In genomic region chr19:40754611-40755247, GRCh38 we compare ENCODE assay signal across 8 cellular contexts. TPM values are rescaled to one million over a fixed set of nuclear protein-coding genes. Genes with fewer than 3 reads are reported as not detected.
DNase-seq lines count a peak whose midpoint lies in the region; ATAC-seq, FAIRE-seq and TF ChIP-seq lines count a peak whose summit lies in the region.

No MANE protein-coding gene starts in this region.

- no peak for TF ChIP-seq RAD21 in IMR-90 (IDR thresholded peaks at IDR 0.05; ENCODE audit: low read length)

- H3K18ac ChIP-seq in IMR-90 (ENCODE audit: low read depth, low read length): no peak overlapping the region

- H3K4me1 ChIP-seq in IMR-90 (ENCODE audit: control insufficient read depth, insufficient read depth, low read length) (peaks cover 4% of the 10 kb centered on the region), keratinocyte (ENCODE audit: control insufficient read depth, extremely low read depth, insufficient read depth, low read length) (peaks cover 34% of the 10 kb centered on the region)

- no peak for TF ChIP-seq POLR2A in IMR-90 (IDR thresholded peaks at IDR 0.05; ENCODE audit: low read depth, low read length)

- FAIRE-seq in keratinocyte (lab: Jason Lieb, UNC): no peak

- H3K79me1 ChIP-seq in IMR-90 (ENCODE audit: low read depth in 1 of 2, low read length in 2 of 2): peaks cover 25 to 53% of the 10 kb centered on the region in 2 experiments

- TF ChIP-seq CTCF in IMR-90 (conservative IDR thresholded peaks at IDR 0.05; ENCODE audit: low read depth, low read length) (no peak), keratinocyte (optimal IDR thresholded peaks at IDR 0.05 in 1 of 3, IDR thresholded peaks at IDR 0.05 in 1 of 3, conservative IDR thresholded peaks at IDR 0.05 in 1 of 3; ENCODE audit: extremely low read depth in 1 of 3, insufficient read depth in 2 of 3, low read length in 3 of 3) (no peak)

- WGBS in IMR-90 (ENCODE audit: extremely low coverage in 2 of 2, insufficient read length in 1 of 2), 2 experiments: no CpG with 5 or more reads among the region's 9 CpGs

- no peak overlapping the region for H2BK120ac ChIP-seq in IMR-90 (ENCODE audit: low read depth, low read length)

- DNase-seq in IMR-90: peak; percentile 19
- peak; percentile 51 for DNase-seq in activated CD8-positive, alpha-beta memory T cell treated with anti-CD3 and anti-CD28 coated beads, Interleukin-2, amount 50 U/mL, for 24 hours (ENCODE audit: extremely low read depth)
- no peak for DNase-seq in keratinocyte (ENCODE audit: low read depth, low spot score)
- DNase-seq in stimulated activated naive CD8-positive, alpha-beta T cell treated with anti-CD3 and anti-CD28 coated beads, Interleukin-15, Interleukin-2, amounts not matched to agents 100 U/mL and 50 U/mL, for 24 hours: peak; percentile 73
- DNase-seq in midbrain (lab: John Stamatoyannopoulos, UW): no peak
- DNase-seq in NCI-H2171 (lab: John Stamatoyannopoulos, UW): no peak

- no peak overlapping the region for H2BK20ac ChIP-seq in IMR-90 (ENCODE audit: low read depth, low read length)

- in situ Hi-C loops in IMR-90 (cut with MboI; ENCODE audit: low sequenced_read_pairs): no loop called here

- no peak overlapping the region for H2BK5ac ChIP-seq in IMR-90 (ENCODE audit: low read depth, low read length, poor library complexity, severe bottlenecking)

- no peak overlapping the region for H2AFZ ChIP-seq in IMR-90 (replicated peaks; ENCODE audit: low read length, poor library complexity)
- no peak overlapping the region for H2AFZ ChIP-seq in keratinocyte (ENCODE audit: control insufficient read depth, low read length)

- H3K27ac ChIP-seq in IMR-90 (ENCODE audit: insufficient read depth, low read length) (peak overlapping the region; percentile 40), keratinocyte (ENCODE audit: control insufficient read depth, insufficient read depth, low read length) (peak overlapping the region; percentile 36)

- BruUV-seq in IMR-90 (replicated peaks; lab: Mats Ljungman, UMichigan): no TSS peak

- intact Hi-C loops in IMR-90 (cut with micrococcal nuclease): loop anchor here (5.0 kb wide), 1 partner anchor 43 kb away; the partner anchor contains the start of gene EGLN2

- no peak overlapping the region for H3K14ac ChIP-seq in IMR-90 (replicated peaks; ENCODE audit: low read depth, low read length)

- H3K27me3 ChIP-seq in IMR-90 (ENCODE audit: control insufficient read depth, insufficient read depth, low read length) (no peaks in the 10 kb centered on the region), keratinocyte (ENCODE audit: control insufficient read depth, extremely low read depth, insufficient read depth, low read length) (no peaks in the 10 kb centered on the region)

- peaks cover 77% of the 10 kb centered on the region for H3K79me2 ChIP-seq in keratinocyte (ENCODE audit: control insufficient read depth, insufficient read depth, low read length)

- 0 out of 2 replicates have a peak overlapping the region, but pooled peaks have one; percentile 10 for H3K9ac ChIP-seq in IMR-90 (ENCODE audit: low read depth, low read length)
- peak overlapping the region; percentile 13 for H3K9ac ChIP-seq in keratinocyte (ENCODE audit: control insufficient read depth, extremely low read depth, insufficient read depth, low read length)

- H3K23ac ChIP-seq in IMR-90 (ENCODE audit: low read depth, low read length): no peak overlapping the region

- no peak overlapping the region for H2AK5ac ChIP-seq in IMR-90 (ENCODE audit: low read depth, low read length)

- no peak overlapping the region for H3K4ac ChIP-seq in IMR-90 (ENCODE audit: low read depth, low read length)

- H4K5ac ChIP-seq in IMR-90 (ENCODE audit: low read depth, low read length): no peak overlapping the region

- ATAC-seq in IMR-90 (ENCODE audit: low read depth) (no peak), HG03139 (IDR thresholded peaks at IDR 0.05; ENCODE audit: unreplicated experiment) (no peak), HG03457 (IDR thresholded peaks at IDR 0.05; ENCODE audit: unreplicated experiment) (no peak)
- ATAC-seq in stimulated activated naive CD8-positive, alpha-beta T cell treated with anti-CD3 and anti-CD28 coated beads, Interleukin-15, Interleukin-2, amounts not matched to agents 100 U/mL and 50 U/mL, for 24 hours: peak; percentile 4

- H3K9me3 ChIP-seq in IMR-90 (ENCODE audit: control insufficient read depth, insufficient read depth, low read length) (no peaks in the 10 kb centered on the region), keratinocyte (ENCODE audit: control insufficient read depth, low read depth, low read length) (no peaks in the 10 kb centered on the region)

- H3K4me2 ChIP-seq in IMR-90 (ENCODE audit: low read depth, low read length) (peak overlapping the region; percentile 18; the same call in 1 of the 2 replicates), keratinocyte (ENCODE audit: control insufficient read depth, extremely low read depth, insufficient read depth, low read depth, low read length) (peak overlapping the region; percentile 41)

- peaks cover 38% of the 10 kb centered on the region for H3K36me3 ChIP-seq in IMR-90 (ENCODE audit: control insufficient read depth, insufficient read depth, low read length)
- H3K36me3 ChIP-seq in keratinocyte (ENCODE audit: control insufficient read depth in 2 of 2, extremely low read depth in 1 of 2, insufficient read depth in 2 of 2, low read length in 2 of 2): peaks cover 20 to 50% of the 10 kb centered on the region in 2 experiments

- CTCF ChIA-PET in IMR-90 (lab: Yijun Ruan, JAX): no interaction called here

- POLR2A ChIA-PET in IMR-90 (lab: Charles Lee; ENCODE audit: unreplicated experiment): interaction anchor here (0.6 kb wide), 2 partner anchors 45 to 51 kb away, joined by 4 to 6 read pairs; partner anchors contain the start of gene EGLN2

- no peak overlapping the region for H4K91ac ChIP-seq in IMR-90 (ENCODE audit: insufficient read depth, low read depth, low read length)

- H2AK9ac ChIP-seq in IMR-90 (replicated peaks; ENCODE audit: low read depth, low read length, poor library complexity): no peak overlapping the region

- peaks cover 35% of the 10 kb centered on the region for H4K20me1 ChIP-seq in IMR-90 (ENCODE audit: insufficient read depth, low read length)
- H4K20me1 ChIP-seq in keratinocyte (ENCODE audit: control insufficient read depth, extremely low read depth, insufficient read depth, low read length): peaks cover 19% of the 10 kb centered on the region

- H2BK15ac ChIP-seq in IMR-90 (ENCODE audit: low read depth, low read length): no peak overlapping the region

- H3K4me3 ChIP-seq in IMR-90 (ENCODE audit: insufficient read depth, low read depth, low read length) (no peak overlapping the region), keratinocyte (ENCODE audit: control insufficient read depth in 2 of 3, extremely low read depth in 1 of 3, insufficient read depth in 2 of 3, low read depth in 1 of 3, low read length in 3 of 3) (no peak overlapping the region)

- no peak overlapping the region for H3K56ac ChIP-seq in IMR-90 (ENCODE audit: extremely low read depth, insufficient read depth, low read length)

- H3K9me1 ChIP-seq in IMR-90 (ENCODE audit: insufficient read depth, low read length): peaks cover 13% of the 10 kb centered on the region; the same call in 1 of the 2 replicates
- peaks cover 9% of the 10 kb centered on the region for H3K9me1 ChIP-seq in keratinocyte (ENCODE audit: control insufficient read depth, extremely low read depth, insufficient read depth, low read length)

- dilution Hi-C loops in IMR-90 (cut with HindIII; ENCODE audit: low sequenced_read_pairs, unreplicated experiment) (no loop called here), keratinocyte (cut with MboI; ENCODE audit: extremely low pct_ligation_motif_present, low sequenced_read_pairs) (no loop called here)

- H4K8ac ChIP-seq in IMR-90 (ENCODE audit: low read depth in 2 of 2, low read length in 2 of 2): no peak overlapping the region

RNA-seq across cellular contexts. Expression of gene SNRPA, which starts 3.7 kb away (rescaled TPM):
- total RNA-seq in IMR-90 (2012; rRNA removed): 28.3 and 30.3 TPM in 2 replicates
- polyA plus RNA-seq in IMR-90 (2012; rRNA removed) (81.3 and 158 TPM in 2 replicates), keratinocyte (54.5 to 129 TPM (median 93.4 TPM) in 3 replicates)
- 89.7 and 101 TPM in 2 replicates for polyA plus RNA-seq in IMR-90 (2012; cell fraction: cytosol; rRNA removed)
- polyA plus RNA-seq in IMR-90 (2012; cell fraction: nucleus; rRNA removed; ENCODE audit: low replicate concordance): 76.5 and 101 TPM in 2 replicates
- 9.3 TPM for polyA plus RNA-seq in keratinocyte (2011; ENCODE audit: low read depth)
- polyA plus RNA-seq in keratinocyte (2011; cell fraction: cytosol; rRNA removed): 83.2 and 87.4 TPM in 2 replicates
- polyA plus RNA-seq in keratinocyte (2011; cell fraction: nucleus; rRNA removed): 62.4 and 70.6 TPM in 2 replicates
- 33.5 and 73.1 TPM in 2 replicates for polyA plus RNA-seq in keratinocyte (2012; ENCODE audit: low replicate concordance)
- polyA minus RNA-seq in keratinocyte: 94.9 to 233 TPM (median 101 TPM) in 3 replicates
- polyA minus RNA-seq in keratinocyte (2011; cell fraction: cytosol; rRNA and poly(A)+ RNA removed): 82.5 TPM
- 42.8 and 63.6 TPM in 2 replicates for polyA minus RNA-seq in keratinocyte (2011; cell fraction: nucleus; rRNA and poly(A)+ RNA removed)

RNA-seq across cellular contexts. Expression of gene ACTMAP, which starts 4.5 kb away (rescaled TPM):
- 0.28 and 0.54 TPM in 2 replicates for total RNA-seq in IMR-90 (2012; rRNA removed)
- 4.9 and 5.4 TPM in 2 replicates for polyA plus RNA-seq in IMR-90 (2012; rRNA removed)
- polyA plus RNA-seq in IMR-90 (2012; cell fraction: cytosol; rRNA removed): 4.2 and 5.8 TPM in 2 replicates
- polyA plus RNA-seq in IMR-90 (2012; cell fraction: nucleus; rRNA removed; ENCODE audit: low replicate concordance): 6.8 and 12.2 TPM in 2 replicates
- polyA plus RNA-seq in keratinocyte: 1.4 to 2.8 TPM (median 1.4 TPM) in 3 replicates
- 1.4 TPM for polyA plus RNA-seq in keratinocyte (2011; ENCODE audit: low read depth)
- polyA plus RNA-seq in keratinocyte (2011; cell fraction: cytosol; rRNA removed): 1.8 and 2.4 TPM in 2 replicates
- polyA plus RNA-seq in keratinocyte (2011; cell fraction: nucleus; rRNA removed): 5.0 and 6.9 TPM in 2 replicates
- 3.2 and 3.6 TPM in 2 replicates for polyA plus RNA-seq in keratinocyte (2012; ENCODE audit: low replicate concordance)
- polyA minus RNA-seq in keratinocyte: 1.1 to 8.8 TPM (median 1.8 TPM) in 3 replicates
- polyA minus RNA-seq in keratinocyte (2011; cell fraction: cytosol; rRNA and poly(A)+ RNA removed): 2.7 TPM
- 1.5 and 3.3 TPM in 2 replicates for polyA minus RNA-seq in keratinocyte (2011; cell fraction: nucleus; rRNA and poly(A)+ RNA removed)

RNA-seq across cellular contexts. Expression of gene MIA, which starts 20.6 kb away (rescaled TPM):
- total RNA-seq in IMR-90 (2012; rRNA removed): not detected in 2 replicates
- polyA plus RNA-seq in IMR-90 (2012; rRNA removed) (0.44 TPM in 1 of 2 replicates, not detected in the other), keratinocyte (3.4 to 7.4 TPM (median 5.5 TPM) in 3 replicates)
- polyA plus RNA-seq in IMR-90 (2012; cell fraction: cytosol; rRNA removed): 0.24 and 1.6 TPM in 2 replicates
- 0.64 TPM in 1 of 2 replicates, not detected in the other for polyA plus RNA-seq in IMR-90 (2012; cell fraction: nucleus; rRNA removed; ENCODE audit: low replicate concordance)
- polyA plus RNA-seq in keratinocyte (2011; ENCODE audit: low read depth): not detected
- polyA plus RNA-seq in keratinocyte (2011; cell fraction: cytosol; rRNA removed): 2.2 and 6.2 TPM in 2 replicates
- 0.76 and 3.1 TPM in 2 replicates for polyA plus RNA-seq in keratinocyte (2011; cell fraction: nucleus; rRNA removed)
- polyA plus RNA-seq in keratinocyte (2012; ENCODE audit: low replicate concordance): 2.2 and 15.4 TPM in 2 replicates
- polyA minus RNA-seq in keratinocyte: 2.4 to 8.9 TPM (median 5.7 TPM) in 3 replicates
- polyA minus RNA-seq in keratinocyte (2011; cell fraction: cytosol; rRNA and poly(A)+ RNA removed): not detected
- polyA minus RNA-seq in keratinocyte (2011; cell fraction: nucleus; rRNA and poly(A)+ RNA removed): 3.2 TPM in 1 of 2 replicates, not detected in the other

RNA-seq across cellular contexts. Expression of gene RAB4B, which starts 23.3 kb away (rescaled TPM):
- total RNA-seq in IMR-90 (2012; rRNA removed): 7.9 and 8.3 TPM in 2 replicates
- polyA plus RNA-seq in IMR-90 (2012; rRNA removed) (21.4 and 25.9 TPM in 2 replicates), keratinocyte (13.2 to 17.1 TPM (median 15.0 TPM) in 3 replicates)
- polyA plus RNA-seq in IMR-90 (2012; cell fraction: cytosol; rRNA removed): 49.0 and 50.2 TPM in 2 replicates
- polyA plus RNA-seq in IMR-90 (2012; cell fraction: nucleus; rRNA removed; ENCODE audit: low replicate concordance): 34.1 and 62.8 TPM in 2 replicates
- 3.4 TPM for polyA plus RNA-seq in keratinocyte (2011; ENCODE audit: low read depth)
- 7.1 and 14.2 TPM in 2 replicates for polyA plus RNA-seq in keratinocyte (2011; cell fraction: cytosol; rRNA removed)
- 21.7 and 25.9 TPM in 2 replicates for polyA plus RNA-seq in keratinocyte (2011; cell fraction: nucleus; rRNA removed)
- polyA plus RNA-seq in keratinocyte (2012; ENCODE audit: low replicate concordance): 15.7 and 20.3 TPM in 2 replicates
- polyA minus RNA-seq in keratinocyte: 7.4 to 21.5 TPM (median 7.7 TPM) in 3 replicates
- polyA minus RNA-seq in keratinocyte (2011; cell fraction: cytosol; rRNA and poly(A)+ RNA removed): 11.7 TPM
- polyA minus RNA-seq in keratinocyte (2011; cell fraction: nucleus; rRNA and poly(A)+ RNA removed): 1.9 and 2.9 TPM in 2 replicates

RNA-seq across cellular contexts. Expression of gene ITPKC, which starts 37.8 kb away (rescaled TPM):
- 7.7 and 8.6 TPM in 2 replicates for total RNA-seq in IMR-90 (2012; rRNA removed)
- polyA plus RNA-seq in IMR-90 (2012; rRNA removed) (8.6 and 9.4 TPM in 2 replicates), keratinocyte (17.0 to 32.6 TPM (median 17.2 TPM) in 3 replicates)
- 6.5 and 8.3 TPM in 2 replicates for polyA plus RNA-seq in IMR-90 (2012; cell fraction: cytosol; rRNA removed)
- 6.8 and 11.6 TPM in 2 replicates for polyA plus RNA-seq in IMR-90 (2012; cell fraction: nucleus; rRNA removed; ENCODE audit: low replicate concordance)
- 90.2 TPM for polyA plus RNA-seq in keratinocyte (2011; ENCODE audit: low read depth)
- polyA plus RNA-seq in keratinocyte (2011; cell fraction: cytosol; rRNA removed): 14.9 and 18.4 TPM in 2 replicates
- 35.1 and 39.9 TPM in 2 replicates for polyA plus RNA-seq in keratinocyte (2011; cell fraction: nucleus; rRNA removed)
- polyA plus RNA-seq in keratinocyte (2012; ENCODE audit: low replicate concordance): 23.3 and 78.9 TPM in 2 replicates
- polyA minus RNA-seq in keratinocyte: 26.8 to 44.5 TPM (median 40.3 TPM) in 3 replicates
- polyA minus RNA-seq in keratinocyte (2011; cell fraction: cytosol; rRNA and poly(A)+ RNA removed): 29.4 TPM
- polyA minus RNA-seq in keratinocyte (2011; cell fraction: nucleus; rRNA and poly(A)+ RNA removed): 34.6 and 37.9 TPM in 2 replicates

Comparison
In these comparisons a context has a peak if more than half of its experiments do, and no peak if none do; other contexts are left out.
1. DNase-seq: peak in IMR-90 (single experiment), activated CD8-positive, alpha-beta memory T cell treated with anti-CD3 and anti-CD28 coated beads, Interleukin-2, amount 50 U/mL, for 24 hours (single experiment) and stimulated activated naive CD8-positive, alpha-beta T cell treated with anti-CD3 and anti-CD28 coated beads, Interleukin-15, Interleukin-2, amounts not matched to agents 100 U/mL and 50 U/mL, for 24 hours (single experiment); none in keratinocyte (single experiment), midbrain (single experiment) and NCI-H2171 (single experiment).